9 cellular contexts compared by ENCODE assay signal in the genomic region with DNA sequence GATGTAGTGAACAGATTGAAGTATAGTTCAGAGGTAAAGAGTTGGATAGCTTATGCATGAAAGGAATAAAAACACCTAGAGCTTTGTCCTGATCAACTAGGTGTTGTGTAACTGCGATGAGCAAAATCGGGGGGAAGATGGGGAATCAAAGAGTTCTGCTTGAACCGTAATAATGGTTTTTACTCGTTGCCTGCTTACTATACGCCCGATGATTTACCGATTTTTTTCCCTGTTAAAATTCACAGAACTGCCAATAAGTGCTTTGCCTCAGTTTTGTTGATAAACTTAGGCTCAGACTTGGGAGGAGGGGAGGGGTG. TPM values are rescaled to one million over a fixed set of nuclear protein-coding genes. Genes with fewer than 3 reads are reported as not detected.
DNase-seq lines count a peak whose midpoint lies in the region; ATAC-seq, FAIRE-seq and TF ChIP-seq lines count a peak whose summit lies in the region.
"Had no signal": no experiment of that assay in that cellular context is flagged by ENCODE, and none has a peak within 500 bp of the region (broad histone marks: within the 10 kb centered on the region; RNA-seq: fewer than 3 reads in every experiment).

No MANE protein-coding gene starts in this region.

- no peaks in the 10 kb centered on the region for H4K20me1 ChIP-seq in K562 (replicated peaks; ENCODE audit: control insufficient read depth, insufficient read depth, low read length)

- no peak for TF ChIP-seq RAD21 in K562 (CRISPR knock-in tag; conservative IDR thresholded peaks at IDR 0.05 in 1 of 2, IDR thresholded peaks at IDR 0.05 in 1 of 2)

- H3K36me3 ChIP-seq in K562 (ENCODE audit: control insufficient read depth, insufficient read depth, low read length) (peaks cover 28% of the 10 kb centered on the region; the same call in 2 of the 3 replicates), upper lobe of left lung (peaks cover 0 to 23% (median 0%) of the 10 kb centered on the region in 4 donors)

- H3K9me3 ChIP-seq in K562 (replicated peaks; ENCODE audit: control insufficient read depth, insufficient read depth, low read depth, low read length) = no peaks in the 10 kb centered on the region
- no peaks in the 10 kb centered on the region for H3K9me3 ChIP-seq in upper lobe of left lung

- no peaks in the 10 kb centered on the region for H3K27me3 ChIP-seq in K562 (ENCODE audit: control insufficient read depth in 2 of 2, insufficient read depth in 2 of 2, low read length in 2 of 2)
- no peaks in the 10 kb centered on the region for H3K27me3 ChIP-seq in upper lobe of left lung

- TF ChIP-seq CTCF in K562 (IDR thresholded peaks at IDR 0.05 in 2 of 3, conservative IDR thresholded peaks at IDR 0.05 in 1 of 3; ENCODE audit: insufficient read depth in 2 of 3, low read depth in 1 of 3, low read length in 3 of 3) (no peak), upper lobe of left lung (IDR thresholded peaks at IDR 0.05) (no peak)

- H3K27me3 Mint-ChIP-seq in activated naive CD4-positive, alpha-beta T cell treated with anti-CD3 and anti-CD28 coated beads, Interleukin-2, amount 50 U/mL, for 24 hours = no peaks in the 10 kb centered on the region
- H3K27me3 Mint-ChIP-seq in memory B cell = no peaks in the 10 kb centered on the region

- no peak for TF ChIP-seq POLR2A in K562 (conservative IDR thresholded peaks at IDR 0.05)
- no peak for TF ChIP-seq POLR2A in upper lobe of left lung (IDR thresholded peaks at IDR 0.05)

- peak overlapping the region; percentile 87 to 89; a peak in 3 of 4 replicates for H3K9ac ChIP-seq in K562 (ENCODE audit: insufficient read depth in 1 of 2, low read depth in 2 of 2, low read length in 2 of 2)

- peaks cover 69% of the 10 kb centered on the region for H3K79me2 ChIP-seq in K562 (ENCODE audit: control insufficient read depth, insufficient read depth, low read length)

- POLR2A ChIA-PET in K562 (lab: Yijun Ruan, JAX) = interaction anchor here (0.6 to 5.7 kb wide), 12 partner anchors 9 to 632 kb away, joined by 3 to 64 read pairs (median 4); a partner anchor contains a TSS

- H2AFZ ChIP-seq in K562 (ENCODE audit: low read depth, low read length) = peak overlapping the region; percentile 80

- 0% methylated on average over 7 of the region's 7 CpGs for WGBS in K562 (ENCODE audit: insufficient coverage, low coverage, missing lambda C conversion rate)
- WGBS in upper lobe of left lung, 2 donors = 6 to 9% methylated on average over 7 of the region's 7 CpGs

- intact Hi-C loops in K562 (cut with micrococcal nuclease) = loop anchor here (1.0 kb wide), 1 partner anchor 460 kb away; a partner anchor contains a TSS

- in situ Hi-C loops in K562 (cut with MboI) = no loop called here
- in situ Hi-C loops in G401 (cut with HindIII; ENCODE audit: low sequenced_read_pairs) = no loop called here
- in situ Hi-C loops in ACHN (cut with HindIII; ENCODE audit: low pct_ligation_motif_present, low pct_unique_long_range_greater_than_20kb, low sequenced_read_pairs) = no loop called here

- TSS peak; percentile 72 for BruUV-seq in K562 (replicated peaks; lab: Mats Ljungman, UMichigan)

- H3K4me3 ChIP-seq in K562 = peak overlapping the region; percentile 96
- H3K4me3 ChIP-seq in upper lobe of left lung = peak overlapping the region; percentile 42 to 93 (median 84)

- DNase-seq in activated naive CD4-positive, alpha-beta T cell treated with Interleukin-2 at 50 U/mL for 16 hours = no peak
- no peak for DNase-seq in K562 (ENCODE audit: extremely low read depth in 1 of 4, low spot score in 3 of 4)
- no peak for DNase-seq in memory B cell (ENCODE audit: low spot score in 2 of 2)
- DNase-seq in upper lobe of left lung = no peak
- no peak for DNase-seq in activated CD8-positive, alpha-beta memory T cell treated with anti-CD3 and anti-CD28 coated beads for 24 hours
- no peak for DNase-seq in G401 (ENCODE audit: low spot score)
- no peak for DNase-seq in ACHN

- TF ChIP-seq EP300 in K562 (IDR thresholded peaks at IDR 0.05; ENCODE audit: low read length) (no peak), upper lobe of left lung (IDR thresholded peaks at IDR 0.05) (no peak)

- peaks cover 58% of the 10 kb centered on the region for H3K4me1 Mint-ChIP-seq in activated naive CD4-positive, alpha-beta T cell treated with anti-CD3 and anti-CD28 coated beads, Interleukin-2, amount 50 U/mL, for 24 hours
- peaks cover 23% of the 10 kb centered on the region for H3K4me1 Mint-ChIP-seq in memory B cell

- peaks cover 9% of the 10 kb centered on the region for H3K36me3 Mint-ChIP-seq in activated naive CD4-positive, alpha-beta T cell treated with anti-CD3 and anti-CD28 coated beads, Interleukin-2, amount 50 U/mL, for 24 hours
- no peaks in the 10 kb centered on the region for H3K36me3 Mint-ChIP-seq in memory B cell

- H3K4me3 Mint-ChIP-seq in activated naive CD4-positive, alpha-beta T cell treated with anti-CD3 and anti-CD28 coated beads, Interleukin-2, amount 50 U/mL, for 24 hours = peak overlapping the region; percentile 99
- H3K4me3 Mint-ChIP-seq in memory B cell = peak overlapping the region; percentile 97

- H3K9me1 ChIP-seq in K562 (ENCODE audit: control insufficient read depth, insufficient read depth, low read length) = no peaks in the 10 kb centered on the region

- H3K27ac Mint-ChIP-seq in activated naive CD4-positive, alpha-beta T cell treated with anti-CD3 and anti-CD28 coated beads, Interleukin-2, amount 50 U/mL, for 24 hours = peak overlapping the region; percentile 93
- H3K27ac Mint-ChIP-seq in memory B cell = peak overlapping the region; percentile 98

- H3K4me2 ChIP-seq in K562 (ENCODE audit: insufficient read depth, low read length) = peak overlapping the region; percentile 96

- H3K4me1 ChIP-seq in K562 (replicated peaks in 1 of 2; ENCODE audit: control insufficient read depth in 2 of 2, insufficient read depth in 2 of 2, low read length in 2 of 2) (peaks cover 3 to 11% of the 10 kb centered on the region in 2 experiments; a peak in 4 of 5 replicates), upper lobe of left lung (peaks cover 26 to 53% (median 36%) of the 10 kb centered on the region in 4 donors)

- ATAC-seq in K562 = no peak
- ATAC-seq in memory B cell (ENCODE audit: low read depth) = no peak
- no peak for ATAC-seq in upper lobe of left lung (ENCODE audit: low FRiP score in 2 of 2)

- CTCF ChIA-PET in K562 (lab: Yijun Ruan, JAX; ENCODE audit: low intra/inter-chr PET ratio) = no interaction called here

- peak overlapping the region; percentile 89 for H3K27ac ChIP-seq in K562 (ENCODE audit: extremely low read depth, low read depth, low read length)
- peak overlapping the region; percentile 73 to 99 (median 94) for H3K27ac ChIP-seq in upper lobe of left lung

- H3K9me3 Mint-ChIP-seq in activated naive CD4-positive, alpha-beta T cell treated with anti-CD3 and anti-CD28 coated beads, Interleukin-2, amount 50 U/mL, for 24 hours = no peaks in the 10 kb centered on the region
- H3K9me3 Mint-ChIP-seq in memory B cell = no peaks in the 10 kb centered on the region

- FAIRE-seq in K562 (lab: Jason Lieb, UNC) = no peak

RNA-seq across cellular contexts. Expression of a gene that starts 0.8 kb away (rescaled TPM):
- total RNA-seq in K562 (2011; cell fraction: chromatin; rRNA removed; ENCODE audit: low replicate concordance) = 67.7 and 181 TPM in 2 replicates
- total RNA-seq in K562 (2011; cell fraction: nucleolus; rRNA removed) = 41.2 and 54.1 TPM in 2 replicates
- total RNA-seq in K562 (2011; cell fraction: nucleoplasm; rRNA removed) = 96.7 and 127 TPM in 2 replicates
- 68.1 and 71.4 TPM in 2 replicates for total RNA-seq in K562 (2014; rRNA removed)
- total RNA-seq in K562 (2014; rRNA removed; fragmentation: Illumina TruSeq; extraction: Trizol) = 63.8 and 65.7 TPM in 2 replicates
- total RNA-seq in K562 (2015; rRNA removed; fragmentation: Illumina TruSeq; extraction: Trizol) = 67.1 and 67.7 TPM in 2 replicates
- 44.4 and 49.3 TPM in 2 replicates for total RNA-seq in K562 (2021)
- 29.9 and 40.1 TPM in 2 replicates for polyA plus RNA-seq in K562 (2011; rRNA removed)
- 9.7 and 18.6 TPM in 2 replicates for polyA plus RNA-seq in K562 (2011; cell fraction: cytosol; rRNA removed)
- 30.8 and 40.9 TPM in 2 replicates for polyA plus RNA-seq in K562 (2011; cell fraction: nucleus; rRNA removed)
- polyA plus RNA-seq in K562 (2012) = 62.1 and 74.3 TPM in 2 replicates
- polyA plus RNA-seq in K562 (2014; fragmentation: Illumina TruSeq; extraction: Trizol) = 48.7 and 63.9 TPM in 2 replicates
- 10 to 100 TPM; 14.8 to 16.7 TPM for polyA plus RNA-seq in K562 (2014; fragmentation: Nextera tagmentation; extraction: Ambion mirVana)
- 74.7 and 77.0 TPM in 2 replicates for polyA plus RNA-seq in K562 (2014; rRNA removed)
- polyA minus RNA-seq in K562 (2011; rRNA and poly(A)+ RNA removed) = 31.1 and 34.9 TPM in 2 replicates
- polyA minus RNA-seq in K562 (2011; cell fraction: cytosol; rRNA and poly(A)+ RNA removed) = 15.9 and 17.4 TPM in 2 replicates
- polyA minus RNA-seq in K562 (2011; cell fraction: nucleus; rRNA and poly(A)+ RNA removed) = 25.2 and 45.9 TPM in 2 replicates
- 10 to 100 TPM; 10.5 to 52.7 (median 38.9) TPM for total RNA-seq in upper lobe of left lung
- total RNA-seq in G401 (2014; rRNA removed; shearing (Covaris generic)) = 41.7 and 78.6 TPM in 2 replicates

RNA-seq across cellular contexts. Expression of a gene that starts 2.6 kb away (rescaled TPM):
- total RNA-seq in K562 (2011; cell fraction: chromatin; rRNA removed; ENCODE audit: low replicate concordance) = 37.8 and 39.7 TPM in 2 replicates
- total RNA-seq in K562 (2011; cell fraction: nucleolus; rRNA removed) = 15.2 and 19.1 TPM in 2 replicates
- 20.8 and 22.1 TPM in 2 replicates for total RNA-seq in K562 (2011; cell fraction: nucleoplasm; rRNA removed)
- total RNA-seq in K562 (2014; rRNA removed) = 17.7 and 22.7 TPM in 2 replicates
- 26.2 and 26.8 TPM in 2 replicates for total RNA-seq in K562 (2014; rRNA removed; fragmentation: Illumina TruSeq; extraction: Trizol)
- 21.1 and 21.2 TPM in 2 replicates for total RNA-seq in K562 (2015; rRNA removed; fragmentation: Illumina TruSeq; extraction: Trizol)
- 18.4 and 20.9 TPM in 2 replicates for total RNA-seq in K562 (2021)
- polyA plus RNA-seq in K562 (2011; rRNA removed) = 26.0 and 31.1 TPM in 2 replicates
- polyA plus RNA-seq in K562 (2011; cell fraction: cytosol; rRNA removed) = 22.3 and 24.5 TPM in 2 replicates
- polyA plus RNA-seq in K562 (2011; cell fraction: nucleus; rRNA removed) = 25.8 and 29.2 TPM in 2 replicates
- polyA plus RNA-seq in K562 (2012) = 12.0 and 15.4 TPM in 2 replicates
- polyA plus RNA-seq in K562 (2014; fragmentation: Illumina TruSeq; extraction: Trizol) = 18.4 and 22.2 TPM in 2 replicates
- polyA plus RNA-seq in K562 (2014; fragmentation: Nextera tagmentation; extraction: Ambion mirVana) = 10 to 100 TPM; 18.9 to 21.4 TPM
- polyA plus RNA-seq in K562 (2014; rRNA removed) = 16.2 and 17.9 TPM in 2 replicates
- polyA minus RNA-seq in K562 (2011; rRNA and poly(A)+ RNA removed) = 37.0 and 46.7 TPM in 2 replicates
- polyA minus RNA-seq in K562 (2011; cell fraction: cytosol; rRNA and poly(A)+ RNA removed) = 10.2 and 16.4 TPM in 2 replicates
- 14.7 and 22.3 TPM in 2 replicates for polyA minus RNA-seq in K562 (2011; cell fraction: nucleus; rRNA and poly(A)+ RNA removed)
- total RNA-seq in upper lobe of left lung = 10 to 100 TPM in 5 of 6 donors, 1 to 10 TPM in 1; 8.3 to 20.4 (median 11.0) TPM
- total RNA-seq in G401 (2014; rRNA removed; shearing (Covaris generic)) = 27.7 and 37.1 TPM in 2 replicates

RNA-seq across cellular contexts. Expression of a gene that starts 25.6 kb away (rescaled TPM):
- 11.2 and 13.2 TPM in 2 replicates for total RNA-seq in K562 (2011; cell fraction: chromatin; rRNA removed; ENCODE audit: low replicate concordance)
- total RNA-seq in K562 (2011; cell fraction: nucleolus; rRNA removed) = 5.3 and 6.4 TPM in 2 replicates
- 6.7 and 10.9 TPM in 2 replicates for total RNA-seq in K562 (2011; cell fraction: nucleoplasm; rRNA removed)
- total RNA-seq in K562 (2014; rRNA removed) (2.1 and 3.8 TPM in 2 replicates), K562 (2014; rRNA removed; fragmentation: Illumina TruSeq; extraction: Trizol) (2.0 and 2.4 TPM in 2 replicates), K562 (2015; rRNA removed; fragmentation: Illumina TruSeq; extraction: Trizol) (1.8 and 1.9 TPM in 2 replicates), K562 (2021) (1.5 and 1.6 TPM in 2 replicates), upper lobe of left lung (1 to 10 TPM; 2.7 to 9.4 (median 3.2) TPM)
- polyA plus RNA-seq in K562 (2011; rRNA removed) (3.5 and 5.5 TPM in 2 replicates), K562 (2014; fragmentation: Illumina TruSeq; extraction: Trizol) (1.0 and 1.8 TPM in 2 replicates), K562 (2014; fragmentation: Nextera tagmentation; extraction: Ambion mirVana) (1 to 10 TPM; 1.9 to 2.0 TPM), K562 (2014; rRNA removed) (3.0 and 3.7 TPM in 2 replicates)
- polyA plus RNA-seq in K562 (2011; cell fraction: cytosol; rRNA removed) = 0.46 and 2.0 TPM in 2 replicates
- polyA plus RNA-seq in K562 (2011; cell fraction: nucleus; rRNA removed) = 21.0 and 26.9 TPM in 2 replicates
- 1.2 and 4.0 TPM in 2 replicates for polyA plus RNA-seq in K562 (2012)
- polyA minus RNA-seq in K562 (2011; rRNA and poly(A)+ RNA removed) = 3.3 and 4.4 TPM in 2 replicates
- 2.1 TPM in 1 of 2 replicates, not detected in the other for polyA minus RNA-seq in K562 (2011; cell fraction: cytosol; rRNA and poly(A)+ RNA removed)
- polyA minus RNA-seq in K562 (2011; cell fraction: nucleus; rRNA and poly(A)+ RNA removed) = 6.7 and 11.4 TPM in 2 replicates
- 0.37 and 2.0 TPM in 2 replicates for total RNA-seq in G401 (2014; rRNA removed; shearing (Covaris generic))

RNA-seq across cellular contexts. Expression of a gene that starts 43.1 kb away (rescaled TPM):
- total RNA-seq in K562 (2011; cell fraction: chromatin; rRNA removed; ENCODE audit: low replicate concordance) = not detected in 2 replicates
- not detected in 2 replicates for total RNA-seq in K562 (2011; cell fraction: nucleolus; rRNA removed)
- not detected in 2 replicates for total RNA-seq in K562 (2011; cell fraction: nucleoplasm; rRNA removed)
- total RNA-seq in K562 (2014; rRNA removed) = not detected in 2 replicates
- total RNA-seq in K562 (2014; rRNA removed; fragmentation: Illumina TruSeq; extraction: Trizol) = not detected in 2 replicates
- not detected in 2 replicates for total RNA-seq in K562 (2015; rRNA removed; fragmentation: Illumina TruSeq; extraction: Trizol)
- 0.69 and 1.2 TPM in 2 replicates for total RNA-seq in K562 (2021)
- not detected in 2 replicates for polyA plus RNA-seq in K562 (2011; rRNA removed)
- polyA plus RNA-seq in K562 (2011; cell fraction: cytosol; rRNA removed) = not detected in 2 replicates
- polyA plus RNA-seq in K562 (2011; cell fraction: nucleus; rRNA removed) = 0.14 TPM in 1 of 2 replicates, not detected in the other
- 0.06 TPM in 1 of 2 replicates, not detected in the other for polyA plus RNA-seq in K562 (2012)
- not detected in 2 replicates for polyA plus RNA-seq in K562 (2014; fragmentation: Illumina TruSeq; extraction: Trizol)
- not detected for polyA plus RNA-seq in K562 (2014; fragmentation: Nextera tagmentation; extraction: Ambion mirVana)
- polyA plus RNA-seq in K562 (2014; rRNA removed) = not detected in 2 replicates
- not detected in 2 replicates for polyA minus RNA-seq in K562 (2011; rRNA and poly(A)+ RNA removed)
- polyA minus RNA-seq in K562 (2011; cell fraction: cytosol; rRNA and poly(A)+ RNA removed) = 27.8 TPM in 1 of 2 replicates, not detected in the other
- polyA minus RNA-seq in K562 (2011; cell fraction: nucleus; rRNA and poly(A)+ RNA removed) = not detected in 2 replicates
- total RNA-seq in upper lobe of left lung = 1 to 10 TPM in 2 of 6 donors, not detected in 4; 1.1 to 1.5 TPM
- total RNA-seq in G401 (2014; rRNA removed; shearing (Covaris generic)) = not detected in 2 replicates
- total RNA-seq: dermis microvascular lymphatic vessel endothelial cell had no signal
